8 cellular contexts compared by ENCODE assay signal in genomic region chr15:99424978-99425665, GRCh38.
DNase-seq lines count a peak whose midpoint lies in the region; ATAC-seq and TF ChIP-seq lines count a peak whose summit lies in the region.

No MANE protein-coding gene starts in this region.

- H3K27ac ChIP-seq in aorta (ENCODE audit: low read depth in 1 of 2, low read length in 2 of 2) = peak overlapping the region; percentile 17 to 72

- DNase-seq in AG04449 (ENCODE audit: low read depth, low spot score) (peak; percentile 16), KBM-7 (peak; percentile 9), activated T-cell treated with anti-CD3 and anti-CD28 coated beads for 4 hours (peak; percentile 31), fibroblast of pulmonary artery (ENCODE audit: low read depth) (peak; percentile 97), renal cortical epithelial cell (ENCODE audit: low read depth) (peak; percentile 85), aorta (peak; percentile 80 to 82), NCI-H1930 (lab: John Stamatoyannopoulos, UW) (no peak)

- no peak for TF ChIP-seq CTCF in AG04449 (IDR thresholded peaks at IDR 0.05; ENCODE audit: insufficient read depth, low read length, missing control alignments)
- TF ChIP-seq CTCF in fibroblast of pulmonary artery (IDR thresholded peaks at IDR 0.05; ENCODE audit: low read length, missing control alignments) = no peak

- no peaks in the 10 kb centered on the region for H3K4me1 ChIP-seq in aorta (ENCODE audit: control insufficient read depth in 1 of 2, insufficient read depth in 2 of 2, low read length in 2 of 2)

- POLR2A ChIA-PET in AG04449 (lab: Yijun Ruan, JAX) = no interaction called here

- no peaks in the 10 kb centered on the region for H3K27me3 ChIP-seq in aorta (ENCODE audit: control insufficient read depth in 1 of 2, insufficient read depth in 2 of 2, low read length in 1 of 2)

- in situ Hi-C loops in KBM-7 (cut with MboI; ENCODE audit: low pct_unique_long_range_greater_than_20kb, low sequenced_read_pairs) = no loop called here

- H3K9me3 ChIP-seq in aorta (ENCODE audit: control insufficient read depth, low read length) = no peaks in the 10 kb centered on the region

- WGBS in aorta, 2 donors = 9 to 11% methylated on average over 16 of the region's 16 CpGs

- H3K36me3 ChIP-seq in aorta (ENCODE audit: control insufficient read depth in 1 of 2, insufficient read depth in 2 of 2, low read length in 1 of 2) = no peaks in the 10 kb centered on the region

- H3K4me3 ChIP-seq in AG04449 (ENCODE audit: low read depth, low read length) (no peak overlapping the region), fibroblast of pulmonary artery (replicated peaks; ENCODE audit: low read depth, low read length) (no peak overlapping the region), aorta (ENCODE audit: low read length in 2 of 2) (no peak overlapping the region)

- intact Hi-C loops in aorta (cut with DNase I) = loop anchor here in 1 of 2 donors (1.0 kb wide), 1 partner anchor 30 kb away; no protein-coding TSS in a partner anchor

- peak; percentile 82 for ATAC-seq in GM21360 (IDR thresholded peaks at IDR 0.05; ENCODE audit: unreplicated experiment)
- peak; percentile 60 for ATAC-seq in aorta (ENCODE audit: low FRiP score)

- CTCF ChIA-PET in AG04449 (lab: Yijun Ruan, JAX) = interaction anchor here (0.7 to 2.8 kb wide), 6 partner anchors 9 to 324 kb away, joined by 3 to 8 read pairs (median 6); no protein-coding TSS in a partner anchor

Comparison
In these comparisons a context has a peak if more than half of its experiments do, and no peak if none do; other contexts are left out.
1. DNase-seq: peak in AG04449 (single experiment), KBM-7 (single experiment), activated T-cell treated with anti-CD3 and anti-CD28 coated beads for 4 hours (single experiment), fibroblast of pulmonary artery (single experiment), renal cortical epithelial cell (single experiment) and aorta (2 of 2); none in NCI-H1930 (0 of 2).